In genomic region chr2:239537633-239538356, GRCh38 we compare ENCODE assay signal across 20 cellular contexts.
DNase-seq lines count a peak whose midpoint lies in the region; ATAC-seq, FAIRE-seq and TF ChIP-seq lines count a peak whose summit lies in the region.
"Had no signal": no experiment of that assay in that cellular context is flagged by ENCODE, and none has a peak within 500 bp of the region (broad histone marks: within the 10 kb centered on the region; RNA-seq: fewer than 3 reads in every experiment).

No MANE protein-coding gene starts in this region.

- TF ChIP-seq RAD21 in K562 (CRISPR knock-in tag; conservative IDR thresholded peaks at IDR 0.05 in 1 of 2, IDR thresholded peaks at IDR 0.05 in 1 of 2) = no peak

- H3K79me2 ChIP-seq in K562 (ENCODE audit: control insufficient read depth, insufficient read depth, low read length) = no peaks in the 10 kb centered on the region

- 4% methylated on average over 8 of the region's 11 CpGs for WGBS in K562 (ENCODE audit: insufficient coverage, low coverage, missing lambda C conversion rate)
- 70 to 87% (median 83%) methylated on average over 11 of the region's 11 CpGs for WGBS in spleen, 5 donors

- H2AFZ ChIP-seq in K562 (ENCODE audit: low read depth, low read length) = no peak overlapping the region
- H2AFZ ChIP-seq: GM23248 had no signal

- TF ChIP-seq CTCF in K562 (IDR thresholded peaks at IDR 0.05 in 2 of 3, conservative IDR thresholded peaks at IDR 0.05 in 1 of 3; ENCODE audit: insufficient read depth in 2 of 3, low read depth in 1 of 3, low read length in 3 of 3) = no peak
- TF ChIP-seq CTCF in nephron (IDR thresholded peaks at IDR 0.05; ENCODE audit: unreplicated experiment in 3 of 3) = no peak
- no peak for TF ChIP-seq CTCF in spleen (IDR thresholded peaks at IDR 0.05 in 8 of 11, conservative IDR thresholded peaks at IDR 0.05 in 3 of 11)
- no peak for TF ChIP-seq CTCF in right atrium auricular region (IDR thresholded peaks at IDR 0.05)
- no peak for TF ChIP-seq CTCF in type B pancreatic cell (conservative IDR thresholded peaks at IDR 0.05)

- H3K27me3 ChIP-seq in K562 (ENCODE audit: control insufficient read depth in 2 of 2, insufficient read depth in 2 of 2, low read length in 2 of 2) = peaks cover 0 to 32% of the 10 kb centered on the region in 2 experiments; a peak in 2 of 5 replicates
- peaks cover 0 to 14% (median 0%) of the 10 kb centered on the region in 7 donors for H3K27me3 ChIP-seq in spleen (replicated peaks in 1 of 7)
- no peaks in the 10 kb centered on the region for H3K27me3 ChIP-seq in right atrium auricular region

- no peaks in the 10 kb centered on the region for H4K20me1 ChIP-seq in K562 (replicated peaks; ENCODE audit: control insufficient read depth, insufficient read depth, low read length)

- H3K9me3 ChIP-seq in K562 (replicated peaks; ENCODE audit: control insufficient read depth, insufficient read depth, low read depth, low read length) (no peaks in the 10 kb centered on the region), spleen (peaks cover 0 to 10% (median 8%) of the 10 kb centered on the region in 8 donors), right atrium auricular region (no peaks in the 10 kb centered on the region)

- H3K27ac ChIP-seq in K562 (ENCODE audit: extremely low read depth, low read depth, low read length) (no peak overlapping the region), spleen (no peak overlapping the region), right atrium auricular region (no peak overlapping the region)
- H3K27ac ChIP-seq: C4-2B, GM23248 had no signal

- H3K9me1 ChIP-seq in K562 (ENCODE audit: control insufficient read depth, insufficient read depth, low read length) = no peaks in the 10 kb centered on the region

- in situ Hi-C loops in K562 (cut with MboI) = no loop called here

- CTCF ChIA-PET in K562 (lab: Yijun Ruan, JAX; ENCODE audit: low intra/inter-chr PET ratio) = no interaction called here

- POLR2A ChIA-PET in activated naive CD8-positive, alpha-beta T cell treated with anti-CD3 and anti-CD28 coated beads, Interleukin-2, amount 10 ng/mL, durations not matched to agents 7 days and 5 days (lab: Charles Lee) = no interaction called here
- POLR2A ChIA-PET in K562 (lab: Yijun Ruan, JAX) = no interaction called here

- H3K36me3 Mint-ChIP-seq in activated naive CD8-positive, alpha-beta T cell treated with anti-CD3 and anti-CD28 coated beads, Interleukin-2, amount 10 ng/mL, durations not matched to agents 7 days and 5 days = no peaks in the 10 kb centered on the region
- no peaks in the 10 kb centered on the region for H3K36me3 Mint-ChIP-seq in activated naive CD8-positive, alpha-beta T cell treated with anti-CD3 and anti-CD28 coated beads, Interleukin-2, amount 50 U/mL, for 24 hours (ENCODE audit: low read depth)
- H3K36me3 Mint-ChIP-seq in nephron (ENCODE audit: low read depth) (no peaks in the 10 kb centered on the region), type B pancreatic cell (no peaks in the 10 kb centered on the region)
- H3K36me3 Mint-ChIP-seq: CD8-positive, alpha-beta T cell had no signal

- no peak overlapping the region for H3K4me3 ChIP-seq in K562
- no peak overlapping the region for H3K4me3 ChIP-seq in spleen
- no peak overlapping the region for H3K4me3 ChIP-seq in right atrium auricular region
- H3K4me3 ChIP-seq: GM23248 had no signal

- no peak overlapping the region for H3K27ac Mint-ChIP-seq in activated naive CD8-positive, alpha-beta T cell treated with anti-CD3 and anti-CD28 coated beads, Interleukin-2, amount 10 ng/mL, durations not matched to agents 7 days and 5 days
- H3K27ac Mint-ChIP-seq in activated naive CD8-positive, alpha-beta T cell treated with anti-CD3 and anti-CD28 coated beads, Interleukin-2, amount 50 U/mL, for 24 hours = no peak overlapping the region
- H3K27ac Mint-ChIP-seq in nephron (peak overlapping the region in 2 of 3 experiments; percentile 26 to 79), type B pancreatic cell (no peak overlapping the region)
- H3K27ac Mint-ChIP-seq: CD8-positive, alpha-beta T cell had no signal

- TF ChIP-seq POLR2A in K562 (conservative IDR thresholded peaks at IDR 0.05) (no peak), spleen (IDR thresholded peaks at IDR 0.05) (no peak)

- no peaks in the 10 kb centered on the region for H3K9me3 Mint-ChIP-seq in activated naive CD8-positive, alpha-beta T cell treated with anti-CD3 and anti-CD28 coated beads, Interleukin-2, amount 10 ng/mL, durations not matched to agents 7 days and 5 days
- peaks cover 14% of the 10 kb centered on the region for H3K9me3 Mint-ChIP-seq in activated naive CD8-positive, alpha-beta T cell treated with anti-CD3 and anti-CD28 coated beads, Interleukin-2, amount 50 U/mL, for 24 hours
- peaks cover 15% of the 10 kb centered on the region for H3K9me3 Mint-ChIP-seq in nephron
- H3K9me3 Mint-ChIP-seq in type B pancreatic cell = no peaks in the 10 kb centered on the region
- H3K9me3 Mint-ChIP-seq: CD8-positive, alpha-beta T cell had no signal

- H3K4me1 Mint-ChIP-seq in activated naive CD8-positive, alpha-beta T cell treated with anti-CD3 and anti-CD28 coated beads, Interleukin-2, amount 10 ng/mL, durations not matched to agents 7 days and 5 days = no peaks in the 10 kb centered on the region
- no peaks in the 10 kb centered on the region for H3K4me1 Mint-ChIP-seq in activated naive CD8-positive, alpha-beta T cell treated with anti-CD3 and anti-CD28 coated beads, Interleukin-2, amount 50 U/mL, for 24 hours
- H3K4me1 Mint-ChIP-seq in nephron = peaks cover 34% of the 10 kb centered on the region
- H3K4me1 Mint-ChIP-seq in type B pancreatic cell (ENCODE audit: unreplicated experiment) = no peaks in the 10 kb centered on the region

- no peaks in the 10 kb centered on the region for H3K4me1 ChIP-seq in K562 (replicated peaks in 1 of 2; ENCODE audit: control insufficient read depth in 2 of 2, insufficient read depth in 2 of 2, low read length in 2 of 2)
- peaks cover 0 to 11% (median 0%) of the 10 kb centered on the region in 6 donors for H3K4me1 ChIP-seq in spleen
- peaks cover 0 to 7% of the 10 kb centered on the region in 2 donors for H3K4me1 ChIP-seq in right atrium auricular region

- BruUV-seq in K562 (replicated peaks; lab: Mats Ljungman, UMichigan) = no TSS peak

- no peak overlapping the region for H3K4me3 Mint-ChIP-seq in activated naive CD8-positive, alpha-beta T cell treated with anti-CD3 and anti-CD28 coated beads, Interleukin-2, amount 10 ng/mL, durations not matched to agents 7 days and 5 days
- H3K4me3 Mint-ChIP-seq in activated naive CD8-positive, alpha-beta T cell treated with anti-CD3 and anti-CD28 coated beads, Interleukin-2, amount 50 U/mL, for 24 hours = no peak overlapping the region
- no peak overlapping the region for H3K4me3 Mint-ChIP-seq in nephron
- no peak overlapping the region for H3K4me3 Mint-ChIP-seq in type B pancreatic cell
- H3K4me3 Mint-ChIP-seq: CD8-positive, alpha-beta T cell had no signal

- H3K36me3 ChIP-seq in K562 (ENCODE audit: control insufficient read depth, insufficient read depth, low read length) = no peaks in the 10 kb centered on the region
- H3K36me3 ChIP-seq in spleen = no peaks in the 10 kb centered on the region
- no peaks in the 10 kb centered on the region for H3K36me3 ChIP-seq in right atrium auricular region

- DNase-seq in activated naive CD8-positive, alpha-beta T cell treated with anti-CD3 and anti-CD28 coated beads, Interleukin-2, amount 10 ng/mL, durations not matched to agents 7 days and 5 days = peak; percentile 22
- DNase-seq in activated naive CD8-positive, alpha-beta T cell treated with anti-CD3 and anti-CD28 coated beads, Interleukin-2, amount 50 U/mL, for 24 hours = no peak
- DNase-seq in K562 (ENCODE audit: extremely low read depth in 1 of 4, low spot score in 3 of 4) (no peak), spleen (peak; percentile 31), right atrium auricular region (ENCODE audit: low spot score) (no peak), RCC 7860 (ENCODE audit: low spot score) (no peak), type B pancreatic cell (ENCODE audit: extremely low spot score, unreplicated experiment) (no peak)
- DNase-seq: 8988T; CD8-positive, alpha-beta T cell; COR-L47; DMS153; DMS79 treated with DMSO at 0.1 percent for 48 hours; EL; GM23248; H7 had no signal

- FAIRE-seq in K562 (lab: Jason Lieb, UNC) (no peak), RCC 7860 (lab: Jason Lieb, UNC) (no peak)
- FAIRE-seq: D721Med, G401.6, GM12891 had no signal

- no peak for TF ChIP-seq EP300 in K562 (IDR thresholded peaks at IDR 0.05; ENCODE audit: low read length)

- no peak for ATAC-seq in activated naive CD8-positive, alpha-beta T cell treated with anti-CD3 and anti-CD28 coated beads, Interleukin-2, amount 10 ng/mL, durations not matched to agents 7 days and 5 days (ENCODE audit: low read depth)
- no peak for ATAC-seq in activated naive CD8-positive, alpha-beta T cell treated with anti-CD3 and anti-CD28 coated beads, Interleukin-2, amount 50 U/mL, for 24 hours
- ATAC-seq in K562 = no peak
- ATAC-seq: CD8-positive, alpha-beta T cell had no signal

- H3K9ac ChIP-seq in K562 (ENCODE audit: insufficient read depth in 1 of 2, low read depth in 2 of 2, low read length in 2 of 2) = no peak overlapping the region; a peak in 1 of 4 replicates
- H3K9ac ChIP-seq: GM23248 had no signal

- H3K4me2 ChIP-seq in K562 (ENCODE audit: insufficient read depth, low read length) = no peak overlapping the region

- H3K27me3 Mint-ChIP-seq in activated naive CD8-positive, alpha-beta T cell treated with anti-CD3 and anti-CD28 coated beads, Interleukin-2, amount 10 ng/mL, durations not matched to agents 7 days and 5 days = peaks cover 16% of the 10 kb centered on the region
- peaks cover 12% of the 10 kb centered on the region for H3K27me3 Mint-ChIP-seq in activated naive CD8-positive, alpha-beta T cell treated with anti-CD3 and anti-CD28 coated beads, Interleukin-2, amount 50 U/mL, for 24 hours
- H3K27me3 Mint-ChIP-seq in nephron (ENCODE audit: low read depth) (peaks cover 13% of the 10 kb centered on the region), type B pancreatic cell (peaks cover 4% of the 10 kb centered on the region)

- intact Hi-C loops in K562 (cut with micrococcal nuclease) (no loop called here), spleen (cut with DNase I; ENCODE audit: low total_unique reads) (no loop called here)

TF ChIP-seq in K562, 482 proteins besides CTCF, POLR2A, EP300 and RAD21:
- no peak for TF ChIP-seq HNRNPK (IDR thresholded peaks at IDR 0.05; ENCODE audit: low read depth, low read length, poor library complexity, severe bottlenecking)
- TF ChIP-seq ATF3 (IDR thresholded peaks at IDR 0.05) = peak; percentile 53; the same call in 1 of the 2 replicates
- TF ChIP-seq ATF3 (CRISPR knock-in tag; conservative IDR thresholded peaks at IDR 0.05) = no peak

Comparison
In these comparisons a context has a peak if more than half of its experiments do, and no peak if none do; other contexts are left out.
1. DNase-seq: peak in activated naive CD8-positive, alpha-beta T cell treated with anti-CD3 and anti-CD28 coated beads, Interleukin-2, amount 10 ng/mL, durations not matched to agents 7 days and 5 days (single experiment) and spleen (single experiment); none in activated naive CD8-positive, alpha-beta T cell treated with anti-CD3 and anti-CD28 coated beads, Interleukin-2, amount 50 U/mL, for 24 hours (single experiment), K562 (0 of 4), right atrium auricular region (single experiment), RCC 7860 (single experiment) and type B pancreatic cell (single experiment).
2. H3K27ac Mint-ChIP-seq: peak in nephron (2 of 3); none in activated naive CD8-positive, alpha-beta T cell treated with anti-CD3 and anti-CD28 coated beads, Interleukin-2, amount 10 ng/mL, durations not matched to agents 7 days and 5 days (single experiment), activated naive CD8-positive, alpha-beta T cell treated with anti-CD3 and anti-CD28 coated beads, Interleukin-2, amount 50 U/mL, for 24 hours (single experiment) and type B pancreatic cell (single experiment).